1 cellular context compared by ENCODE assay signal in the genomic region with DNA sequence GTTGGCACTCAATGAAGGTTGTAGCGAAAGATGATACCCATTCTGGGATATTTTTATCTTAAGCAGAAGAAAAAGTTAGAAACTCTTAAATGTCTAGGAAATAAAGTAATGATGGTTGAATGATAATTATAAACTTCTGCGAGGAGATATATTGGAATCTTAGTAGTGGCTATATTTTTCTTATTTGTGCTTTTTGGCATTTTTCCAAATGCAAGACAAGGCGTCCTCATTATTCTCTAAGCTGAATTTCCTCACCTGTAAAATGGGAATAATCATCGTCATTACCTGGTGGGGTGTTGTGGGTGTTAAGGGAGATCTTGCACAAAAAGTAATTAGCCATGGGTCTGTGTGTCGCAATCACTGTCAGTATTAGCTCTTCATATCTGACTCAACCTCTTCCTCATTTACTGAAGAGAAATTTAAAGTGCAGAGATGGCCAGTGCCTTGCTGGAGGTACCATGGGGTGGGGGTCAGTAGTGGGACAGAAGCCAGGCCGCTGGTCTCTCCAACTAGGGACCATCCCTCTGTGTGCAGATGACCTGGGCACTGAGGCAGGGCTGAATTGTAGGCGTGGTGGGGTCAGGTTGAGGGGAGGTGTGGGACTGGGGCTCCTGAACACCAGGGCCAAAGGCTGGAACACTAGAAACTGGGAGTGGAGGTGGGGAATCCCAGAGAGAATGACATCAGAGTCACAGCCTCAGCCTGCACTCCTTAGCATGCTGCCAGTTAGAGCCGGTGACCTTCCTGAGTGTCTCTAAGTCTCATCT.
TF ChIP-seq lines count a peak whose summit lies in the region.

No MANE protein-coding gene starts in this region.

TF ChIP-seq in IMR-90, 13 proteins besides CTCF, POLR2A, EP300 and RAD21:
- TF ChIP-seq CEBPB (IDR thresholded peaks at IDR 0.05; ENCODE audit: low read depth, low read length), result peak; percentile 96
- TF ChIP-seq RFX5 (IDR thresholded peaks at IDR 0.05; ENCODE audit: low read depth, low read length), result no peak
